8 cellular contexts compared by ENCODE assay signal in the genomic region with DNA sequence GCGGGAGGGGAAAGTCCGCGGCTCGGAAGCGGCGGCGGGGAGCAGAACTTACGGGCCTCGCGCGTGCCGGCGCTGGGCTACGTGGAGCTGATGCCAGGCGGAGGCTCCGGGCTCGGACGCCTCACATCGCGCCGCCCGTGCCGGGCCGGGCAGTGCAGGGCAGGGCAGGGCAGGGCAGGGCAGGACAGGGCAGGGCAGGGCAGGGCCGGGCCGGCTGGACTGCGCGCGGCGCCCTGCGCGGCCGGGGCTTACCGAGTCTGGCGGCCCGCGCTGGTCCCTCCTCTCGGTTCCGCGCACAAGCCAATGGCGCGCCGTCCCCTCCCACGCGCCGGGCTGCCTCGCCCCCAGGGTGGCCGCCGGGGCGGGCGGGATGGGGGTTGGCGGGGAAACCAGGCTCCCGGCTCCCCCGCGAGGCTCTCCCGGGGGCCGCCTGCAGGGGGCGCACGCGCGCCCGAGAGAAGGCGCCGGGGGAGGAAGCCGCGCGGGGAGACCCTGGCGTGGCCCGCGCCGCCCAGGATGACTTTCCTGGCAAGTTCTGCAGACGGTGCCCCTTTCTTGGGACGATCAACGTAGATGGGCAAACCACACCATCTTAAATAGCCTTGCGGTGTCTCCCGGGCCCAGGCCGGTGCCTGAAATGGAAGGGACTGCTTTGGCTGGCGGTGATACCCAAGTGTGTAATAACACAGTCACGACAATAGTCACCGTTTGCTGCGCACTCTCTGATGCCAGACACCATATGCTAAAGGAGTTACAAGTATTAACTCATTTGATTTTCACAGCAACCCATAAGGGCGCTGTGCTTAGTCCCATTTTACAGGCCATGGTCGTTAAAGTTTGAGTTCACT. TPM values are rescaled to one million over a fixed set of nuclear protein-coding genes. Genes with fewer than 3 reads are reported as not detected.
DNase-seq lines count a peak whose midpoint lies in the region; ATAC-seq lines count a peak whose summit lies in the region.

Gene TP53I11, minus strand, starts transcription at position 259 of the 848 bp plus-strand sequence. CDS start 12,548 bp downstream, outside the sequence.

- DNase-seq in DMS153 treated with DMSO at 0.1 percent for 48 hours (lab: John Stamatoyannopoulos, UW; ENCODE audit: unreplicated experiment) = peak; percentile 63
- DNase-seq in M059J (ENCODE audit: low read depth) = peak; percentile 74
- peak; percentile 85 for DNase-seq in cerebellum (ENCODE audit: low spot score)
- peak; percentile 65 for DNase-seq in stimulated activated CD4-positive, alpha-beta T cell treated with anti-CD3 and anti-CD28 coated beads, Interleukin-1b, Interleukin-23, amount 100 ng/mL, for 48 hours

- peaks cover 9% of the 10 kb centered on the region for H3K27me3 ChIP-seq in layer of hippocampus (ENCODE audit: control insufficient read depth, insufficient read depth, low read length)

- H3K27ac ChIP-seq in layer of hippocampus (ENCODE audit: low read depth, low read length) = peak within 1 kb of the TSS; percentile 69

- peak; percentile 76 to 78 for ATAC-seq in activated CD4-positive, CD25-positive, alpha-beta regulatory T cell treated with anti-CD3 and anti-CD28 coated beads, Interleukin-2, amount 50 U/mL, for 24 hours
- ATAC-seq in GM21528 (IDR thresholded peaks at IDR 0.05; ENCODE audit: low FRiP score, unreplicated experiment) = no peak
- no peak for ATAC-seq in HG03342 (IDR thresholded peaks at IDR 0.05; ENCODE audit: unreplicated experiment)

RNA-seq across cellular contexts. Expression of gene TP53I11, which starts in this region (rescaled TPM):
- 52.0 and 64.2 TPM in 2 replicates for total RNA-seq in M059J (2014; rRNA removed; shearing (Covaris generic))
- 14.4 TPM for total RNA-seq in cerebellum

Comparison
In these comparisons a context has a peak if more than half of its experiments do, and no peak if none do; other contexts are left out.
1. ATAC-seq: peak in activated CD4-positive, CD25-positive, alpha-beta regulatory T cell treated with anti-CD3 and anti-CD28 coated beads, Interleukin-2, amount 50 U/mL, for 24 hours (2 of 2); none in GM21528 (single experiment) and HG03342 (single experiment).
2. Peak in every context shown above with its lines, with median percentiles within 50 percentile points of each other: DNase-seq.